ENCODE assay signal across 8 cellular contexts in genomic region chr3:194323785-194324735, GRCh38. TPM values are rescaled to one million over a fixed set of nuclear protein-coding genes. Genes with fewer than 3 reads are reported as not detected.
DNase-seq lines count a peak whose midpoint lies in the region; ATAC-seq and TF ChIP-seq lines count a peak whose summit lies in the region.

No MANE protein-coding gene starts in this region.

- no peak for TF ChIP-seq CTCF in fibroblast of mammary gland (conservative IDR thresholded peaks at IDR 0.05; ENCODE audit: control insufficient read depth, insufficient read depth, low read depth, low read length)
- TF ChIP-seq CTCF in progenitor cell of endocrine pancreas (IDR thresholded peaks at IDR 0.05; ENCODE audit: unreplicated experiment), result no peak

- peak overlapping the region; percentile 18 for H3K4me3 ChIP-seq in fibroblast of mammary gland (ENCODE audit: control insufficient read depth, low read depth, low read length)

- H3K9me3 Mint-ChIP-seq in progenitor cell of endocrine pancreas (ENCODE audit: low read depth), result peaks cover 3% of the 10 kb centered on the region

- H3K36me3 Mint-ChIP-seq in progenitor cell of endocrine pancreas (ENCODE audit: insufficient read depth), result peaks cover 1% of the 10 kb centered on the region

- H3K27me3 Mint-ChIP-seq in progenitor cell of endocrine pancreas, result no peaks in the 10 kb centered on the region

- DNase-seq in AG20443 (ENCODE audit: low spot score) (peak; percentile 68), SK-N-DZ (ENCODE audit: low spot score) (peak; percentile 94), fibroblast of mammary gland (ENCODE audit: low read depth) (peak; percentile 71), progenitor cell of endocrine pancreas (ENCODE audit: low spot score, unreplicated experiment) (no peak), NCI-H526 treated with DMSO at 0.1 percent for 48 hours (lab: John Stamatoyannopoulos, UW) (no peak)

- H3K27ac Mint-ChIP-seq in progenitor cell of endocrine pancreas, result peak overlapping the region; percentile 91

- no peak overlapping the region for H3K4me3 Mint-ChIP-seq in progenitor cell of endocrine pancreas (ENCODE audit: low read depth)

- peaks cover 41% of the 10 kb centered on the region for H3K4me1 Mint-ChIP-seq in progenitor cell of endocrine pancreas (ENCODE audit: low read depth)

- ATAC-seq in GM21786 (IDR thresholded peaks at IDR 0.05; ENCODE audit: unreplicated experiment) (peak; percentile 72), HG02623 (IDR thresholded peaks at IDR 0.05; ENCODE audit: unreplicated experiment) (no peak), HG03039 (IDR thresholded peaks at IDR 0.05; ENCODE audit: unreplicated experiment) (no peak)

RNA-seq across cellular contexts. Expression of gene CPN2, which starts 27.1 kb away (rescaled TPM):
- polyA plus RNA-seq in SK-N-DZ (2014; cell fraction: cytosol; rRNA removed), result not detected in 2 replicates
- polyA plus RNA-seq in SK-N-DZ (2014; cell fraction: nucleus; rRNA removed), result not detected in 2 replicates
- total RNA-seq in progenitor cell of endocrine pancreas, result not detected in 2 replicates

RNA-seq across cellular contexts. Expression of gene LRRC15, which starts 45.5 kb away (rescaled TPM):
- not detected in 2 replicates for polyA plus RNA-seq in SK-N-DZ (2014; cell fraction: cytosol; rRNA removed)
- polyA plus RNA-seq in SK-N-DZ (2014; cell fraction: nucleus; rRNA removed), result not detected in 2 replicates
- not detected in 2 replicates for total RNA-seq in progenitor cell of endocrine pancreas

Comparison
In these comparisons a context has a peak if more than half of its experiments do, and no peak if none do; other contexts are left out.
1. DNase-seq: peak in AG20443 (single experiment), SK-N-DZ (single experiment) and fibroblast of mammary gland (single experiment); none in progenitor cell of endocrine pancreas (single experiment) and NCI-H526 treated with DMSO at 0.1 percent for 48 hours (single experiment).